18 cellular contexts compared by ENCODE assay signal in the genomic region with DNA sequence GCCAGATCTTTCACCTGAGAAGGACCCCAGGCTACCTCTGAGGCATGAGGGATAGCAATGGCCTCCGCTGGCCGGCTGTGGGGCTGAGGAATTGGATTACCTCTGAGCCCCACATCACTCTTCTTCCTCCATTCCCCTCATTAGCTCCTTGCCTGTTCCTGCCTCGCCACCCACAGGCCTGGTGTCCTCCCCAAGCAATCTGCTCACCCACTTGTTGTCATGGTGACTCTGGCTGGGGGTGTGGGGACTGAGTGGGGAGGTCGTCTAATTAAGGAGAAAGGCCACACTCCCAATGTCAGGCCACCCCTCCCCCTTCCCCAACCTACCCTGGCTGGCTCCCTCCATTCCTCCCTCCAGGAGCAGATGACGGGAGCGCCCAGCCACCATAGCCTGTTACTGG.
DNase-seq lines count a peak whose midpoint lies in the region; TF ChIP-seq lines count a peak whose summit lies in the region.
"Had no signal": no experiment of that assay in that cellular context is flagged by ENCODE, and none has a peak within 500 bp of the region (broad histone marks: within the 10 kb centered on the region; RNA-seq: fewer than 3 reads in every experiment).

No MANE protein-coding gene starts in this region.

- H3K9me3 ChIP-seq in HEK293 (ENCODE audit: control insufficient read depth, insufficient read depth, low read depth, low read length) = no peaks in the 10 kb centered on the region
- no peaks in the 10 kb centered on the region for H3K9me3 ChIP-seq in effector memory CD4-positive, alpha-beta T cell (ENCODE audit: control insufficient read depth, low read length)
- H3K9me3 ChIP-seq: A549, HAP-1 had no signal

- H3K4me1 ChIP-seq in HEK293 (ENCODE audit: control insufficient read depth, insufficient read depth, low read length) = no peaks in the 10 kb centered on the region
- H3K4me1 ChIP-seq in effector memory CD4-positive, alpha-beta T cell (ENCODE audit: control insufficient read depth, insufficient read depth, low read length, poor library complexity, severe bottlenecking) = no peaks in the 10 kb centered on the region
- H3K4me1 ChIP-seq: A549, HAP-1 had no signal

- H3K27me3 ChIP-seq in effector memory CD4-positive, alpha-beta T cell (replicated peaks; ENCODE audit: control insufficient read depth, insufficient read depth, low read length, poor library complexity, severe bottlenecking) = no peaks in the 10 kb centered on the region

- CTCF ChIA-PET in HEK293 (lab: Yijun Ruan, JAX) = interaction anchor here (0.8 to 1.3 kb wide), 2 partner anchors 11 to 506 kb away, joined by 3 to 5 read pairs; no protein-coding TSS in a partner anchor

- POLR2A ChIA-PET in HEK293 (lab: Yijun Ruan, JAX) = interaction anchor here (0.6 kb wide), 1 partner anchor 547 kb away, joined by 3 read pairs; no protein-coding TSS in a partner anchor

- no peak overlapping the region for H3K4me3 ChIP-seq in HEK293 (ENCODE audit: low read depth, low read length)
- H3K4me3 ChIP-seq in coronary artery = no peak overlapping the region
- no peak overlapping the region for H3K4me3 ChIP-seq in effector memory CD4-positive, alpha-beta T cell (ENCODE audit: insufficient read depth, low read depth, low read length, poor library complexity, severe bottlenecking)
- H3K4me3 ChIP-seq: A549, HAP-1 had no signal

- TF ChIP-seq CTCF in HEK293 (tag by site-specific recombination; IDR thresholded peaks at IDR 0.05) (no peak), coronary artery (IDR thresholded peaks at IDR 0.05) (no peak)

- H3K36me3 ChIP-seq in HEK293 (ENCODE audit: control insufficient read depth in 2 of 2, insufficient read depth in 1 of 2, low read length in 2 of 2) = no peaks in the 10 kb centered on the region
- H3K36me3 ChIP-seq in effector memory CD4-positive, alpha-beta T cell (ENCODE audit: control insufficient read depth, insufficient read depth, low read length) = no peaks in the 10 kb centered on the region
- H3K36me3 ChIP-seq: HAP-1 had no signal

- DNase-seq in NCI-H82 (lab: John Stamatoyannopoulos, UW) (peak; percentile 15), NCI-H82 treated with DMSO at 0.1 percent for 48 hours (lab: John Stamatoyannopoulos, UW; ENCODE audit: unreplicated experiment) (no peak), coronary artery (ENCODE audit: low spot score) (peak; percentile 38), AML-193 (lab: John Stamatoyannopoulos, UW) (no peak)
- no peak for DNase-seq in effector memory CD4-positive, alpha-beta T cell
- DNase-seq: 8988T; ACHN; C1 segment of cervical spinal cord; Calu3; CD4-positive, alpha-beta memory T cell; COR-L47; DMS79; EL; GF-D8; GOT3 had no signal

- no peak overlapping the region for H3K27ac ChIP-seq in HEK293 (ENCODE audit: extremely low read depth, low read depth, low read length)
- no peak overlapping the region for H3K27ac ChIP-seq in coronary artery
- no peak overlapping the region for H3K27ac ChIP-seq in effector memory CD4-positive, alpha-beta T cell (ENCODE audit: insufficient read depth, low read length, poor library complexity, severe bottlenecking)
- H3K27ac ChIP-seq: A549 had no signal

TF ChIP-seq in HEK293, 187 proteins besides CTCF, POLR2A, EP300 and RAD21:
- TF ChIP-seq, protein P1, sequence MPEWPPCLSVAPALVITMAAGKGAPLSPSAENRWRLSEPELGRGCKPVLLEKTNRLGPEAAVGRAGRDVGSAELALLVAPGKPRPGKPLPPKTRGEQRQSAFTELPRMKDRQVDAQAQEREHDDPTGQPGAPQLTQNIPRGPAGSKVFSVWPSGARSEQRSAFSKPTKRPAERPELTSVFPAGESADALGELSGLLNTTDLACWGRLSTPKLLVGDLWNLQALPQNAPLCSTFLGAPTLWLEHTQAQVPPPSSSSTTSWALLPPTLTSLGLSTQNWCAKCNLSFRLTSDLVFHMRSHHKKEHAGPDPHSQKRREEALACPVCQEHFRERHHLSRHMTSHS (tag by site-specific recombination; IDR thresholded peaks at IDR 0.05) = no peak
- TF ChIP-seq KLF1 (tag by site-specific recombination; IDR thresholded peaks at IDR 0.05) (no peak), ZNF76 (tag by site-specific recombination; IDR thresholded peaks at IDR 0.05; ENCODE audit: borderline replicate concordance, low read depth) (no peak), ZBTB20 (tag by site-specific recombination; IDR thresholded peaks at IDR 0.05) (no peak), ZFHX2 (tag by site-specific recombination; conservative IDR thresholded peaks at IDR 0.05) (peak; percentile 37), SETDB1 (IDR thresholded peaks at IDR 0.05; ENCODE audit: insufficient read length, low read length) (no peak), EGR2 (tag by site-specific recombination; IDR thresholded peaks at IDR 0.05; ENCODE audit: low read depth) (peak; percentile 83), HOXC10 (CRISPR knock-in tag; IDR thresholded peaks at IDR 0.05) (no peak), ZNF777 (tag by site-specific recombination; IDR thresholded peaks at IDR 0.05; ENCODE audit: borderline replicate concordance) (no peak), ZFP37 (tag by site-specific recombination; IDR thresholded peaks at IDR 0.05) (no peak)
- TF ChIP-seq, protein P2, sequence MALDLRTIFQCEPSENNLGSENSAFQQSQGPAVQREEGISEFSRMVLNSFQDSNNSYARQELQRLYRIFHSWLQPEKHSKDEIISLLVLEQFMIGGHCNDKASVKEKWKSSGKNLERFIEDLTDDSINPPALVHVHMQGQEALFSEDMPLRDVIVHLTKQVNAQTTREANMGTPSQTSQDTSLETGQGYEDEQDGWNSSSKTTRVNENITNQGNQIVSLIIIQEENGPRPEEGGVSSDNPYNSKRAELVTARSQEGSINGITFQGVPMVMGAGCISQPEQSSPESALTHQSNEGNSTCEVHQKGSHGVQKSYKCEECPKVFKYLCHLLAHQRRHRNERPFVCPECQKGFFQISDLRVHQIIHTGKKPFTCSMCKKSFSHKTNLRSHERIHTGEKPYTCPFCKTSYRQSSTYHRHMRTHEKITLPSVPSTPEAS (tag by site-specific recombination; IDR thresholded peaks at IDR 0.05) = no peak

Comparison
In these comparisons a context has a peak if more than half of its experiments do, and no peak if none do; other contexts are left out.
1. DNase-seq: peak in NCI-H82 (single experiment) and coronary artery (single experiment); none in NCI-H82 treated with DMSO at 0.1 percent for 48 hours (single experiment), effector memory CD4-positive, alpha-beta T cell (0 of 3) and AML-193 (0 of 2).